25 cellular contexts compared by ENCODE assay signal in genomic region chr21:39951183-39952101, GRCh38.
"Had no signal": no experiment of that assay in that cellular context is flagged by ENCODE, and none has a peak within 500 bp of the region (broad histone marks: within the 10 kb centered on the region; RNA-seq: fewer than 3 reads in every experiment).

No MANE protein-coding gene starts in this region.

- H3K27ac ChIP-seq: left lung, lower lobe of right lung, right lobe of liver, tibial nerve, WERI-Rb-1 had no signal

- H3K4me1 Mint-ChIP-seq: activated CD4-positive, alpha-beta T cell treated with anti-CD3 and anti-CD28 coated beads, Interleukin-2, amount 10 ng/mL, durations not matched to agents 24 days and 14 days; activated naive CD4-positive, alpha-beta T cell treated with anti-CD3 and anti-CD28 coated beads, Interleukin-2, amount 10 ng/mL, durations not matched to agents 7 days and 5 days had no signal

- H3K27me3 ChIP-seq: right lobe of liver, tibial nerve had no signal

- H3K36me3 ChIP-seq: left lung, lower lobe of right lung, right lobe of liver, tibial nerve, WERI-Rb-1 had no signal

- H3K9me3 ChIP-seq: left lung, lower lobe of right lung, mucosa of descending colon, right lobe of liver had no signal

- H3K4me3 ChIP-seq: left lung, lower lobe of right lung, mucosa of descending colon, right lobe of liver, tibial nerve had no signal

- DNase-seq: activated CD4-positive, alpha-beta memory T cell treated with anti-CD3 and anti-CD28 coated beads for 36 hours; activated CD4-positive, alpha-beta T cell treated with anti-CD3 and anti-CD28 coated beads, Interleukin-2, amount 10 ng/mL, durations not matched to agents 24 days and 14 days; activated CD4-positive, CD25-positive, alpha-beta regulatory T cell treated with anti-CD3 and anti-CD28 coated beads, Interleukin-2, amount 50 U/mL, for 72 hours; activated CD8-positive, alpha-beta memory T cell treated with anti-CD3 and anti-CD28 coated beads, Interleukin-2, amount 50 U/mL, for 48 hours; activated gamma-delta T cell; activated naive CD4-positive, alpha-beta T cell treated with anti-CD3 and anti-CD28 coated beads, Interleukin-2, amount 10 ng/mL, durations not matched to agents 7 days and 5 days; activated T-cell treated with anti-CD3 and anti-CD28 coated beads, Interleukin-2, amount 50 U/mL, for 24 hours; amygdala; caudate nucleus; cortex of kidney; foreskin fibroblast; head of caudate nucleus; hippocampal formation; left lung; lower lobe of right lung; mesenchymal stem cell; mucosa of descending colon; posterior cingulate gyrus; right lobe of liver; stimulated activated CD4-positive, alpha-beta T cell treated with anti-CD3 and anti-CD28 coated beads, Interleukin-2, amount 100 ng/mL, for 48 hours; stimulated activated naive CD4-positive, alpha-beta T cell treated with Interleukin-2 at 50 U/mL for 16 hours; WERI-Rb-1 had no signal

- H3K4me3 Mint-ChIP-seq: activated CD4-positive, alpha-beta memory T cell treated with anti-CD3 and anti-CD28 coated beads for 36 hours; activated CD4-positive, alpha-beta T cell treated with anti-CD3 and anti-CD28 coated beads, Interleukin-2, amount 10 ng/mL, durations not matched to agents 24 days and 14 days; activated naive CD4-positive, alpha-beta T cell treated with anti-CD3 and anti-CD28 coated beads, Interleukin-2, amount 10 ng/mL, durations not matched to agents 7 days and 5 days; activated T-cell treated with anti-CD3 and anti-CD28 coated beads, Interleukin-2, amount 50 U/mL, for 24 hours; nephron had no signal

- ATAC-seq: esophagus mucosa, left lung, lower lobe of right lung, mucosa of descending colon, right lobe of liver had no signal

- H3K36me3 Mint-ChIP-seq: activated CD4-positive, alpha-beta memory T cell treated with anti-CD3 and anti-CD28 coated beads for 36 hours; activated naive CD4-positive, alpha-beta T cell treated with anti-CD3 and anti-CD28 coated beads, Interleukin-2, amount 10 ng/mL, durations not matched to agents 7 days and 5 days had no signal

- H3K27ac Mint-ChIP-seq: activated CD4-positive, alpha-beta memory T cell treated with anti-CD3 and anti-CD28 coated beads for 36 hours; activated CD4-positive, alpha-beta T cell treated with anti-CD3 and anti-CD28 coated beads, Interleukin-2, amount 10 ng/mL, durations not matched to agents 24 days and 14 days; activated naive CD4-positive, alpha-beta T cell treated with anti-CD3 and anti-CD28 coated beads, Interleukin-2, amount 10 ng/mL, durations not matched to agents 7 days and 5 days; activated T-cell treated with anti-CD3 and anti-CD28 coated beads, Interleukin-2, amount 50 U/mL, for 24 hours; nephron had no signal

- H3K27me3 Mint-ChIP-seq: activated CD4-positive, alpha-beta memory T cell treated with anti-CD3 and anti-CD28 coated beads for 36 hours; activated CD4-positive, alpha-beta T cell treated with anti-CD3 and anti-CD28 coated beads, Interleukin-2, amount 10 ng/mL, durations not matched to agents 24 days and 14 days; activated naive CD4-positive, alpha-beta T cell treated with anti-CD3 and anti-CD28 coated beads, Interleukin-2, amount 10 ng/mL, durations not matched to agents 7 days and 5 days had no signal
